Comparison of ENCODE assay signal across 20 cellular contexts in the genomic region with DNA sequence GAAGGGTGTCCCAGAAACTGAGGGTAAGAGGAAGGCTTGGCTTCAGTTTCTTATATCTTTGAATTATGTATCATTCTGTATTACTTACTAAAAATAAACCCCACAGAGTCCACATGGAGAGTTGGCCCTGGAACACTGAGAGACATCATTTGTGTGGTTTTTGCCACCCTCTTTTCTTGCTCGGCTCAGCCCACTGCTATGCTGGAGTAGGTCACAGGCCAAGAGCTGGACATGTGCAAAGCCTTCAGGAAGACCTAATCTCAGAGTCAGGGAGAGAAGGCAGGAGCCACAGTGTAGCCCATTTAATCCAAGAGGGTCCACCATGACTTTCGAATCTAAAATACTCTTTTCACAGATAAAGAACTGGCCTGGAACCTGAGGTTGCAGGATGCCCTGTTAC. TPM values are rescaled to one million over a fixed set of nuclear protein-coding genes. Genes with fewer than 3 reads are reported as not detected.
A peak's percentile ranks its signal among the peaks of the same experiment; 100 is the strongest.
DNase-seq lines count a peak whose midpoint lies in the region; ATAC-seq and TF ChIP-seq lines count a peak whose summit lies in the region.
"Had no signal": no experiment of that assay in that cellular context is flagged by ENCODE, and none has a peak within 500 bp of the region (broad histone marks: within the 10 kb centered on the region; RNA-seq: fewer than 3 reads in every experiment).

No MANE protein-coding gene starts in this region.

- ATAC-seq in right cardiac atrium (peak; percentile 32 to 58), HG03039 (IDR thresholded peaks at IDR 0.05; ENCODE audit: unreplicated experiment) (no peak)

- H3K4me3 ChIP-seq in right atrium auricular region, result no peak overlapping the region
- H3K4me3 ChIP-seq in right cardiac atrium (ENCODE audit: low read length), result no peak overlapping the region
- no peak overlapping the region for H3K4me3 ChIP-seq in sigmoid colon
- no peak overlapping the region for H3K4me3 ChIP-seq in SJCRH30
- H3K4me3 ChIP-seq: BLaER1, HAP-1, Peyer's patch had no signal

- peak overlapping the region; percentile 49 to 52 for H3K27ac ChIP-seq in right atrium auricular region
- H3K27ac ChIP-seq in right cardiac atrium (ENCODE audit: low read length), result peak overlapping the region; percentile 62
- peak overlapping the region; percentile 45 to 98 (median 66) for H3K27ac ChIP-seq in sigmoid colon
- no peak overlapping the region for H3K27ac ChIP-seq in SJCRH30
- H3K27ac ChIP-seq: BLaER1 had no signal

- H3K36me3 ChIP-seq in right atrium auricular region (no peaks in the 10 kb centered on the region), sigmoid colon (no peaks in the 10 kb centered on the region), SJCRH30 (no peaks in the 10 kb centered on the region)
- H3K36me3 ChIP-seq: BLaER1, HAP-1, Peyer's patch had no signal

- intact Hi-C loops in cardiac septum (cut with DNase I) (no loop called here), right cardiac atrium (cut with DNase I) (no loop called here), sigmoid colon (cut with DNase I) (no loop called here)

- H3K27me3 ChIP-seq in right atrium auricular region, result no peaks in the 10 kb centered on the region
- no peaks in the 10 kb centered on the region for H3K27me3 ChIP-seq in right cardiac atrium (ENCODE audit: control insufficient read depth, insufficient read depth)
- H3K27me3 ChIP-seq in sigmoid colon, result no peaks in the 10 kb centered on the region
- no peaks in the 10 kb centered on the region for H3K27me3 ChIP-seq in SJCRH30
- H3K27me3 ChIP-seq: BLaER1, Peyer's patch had no signal

- 56% methylated on average over 2 of the region's 2 CpGs for WGBS in right cardiac atrium
- 84 to 90% methylated on average over 2 of the region's 2 CpGs for WGBS in sigmoid colon, 2 donors

- H3K4me1 ChIP-seq in right atrium auricular region (peaks cover 0 to 52% of the 10 kb centered on the region in 2 donors), right cardiac atrium (ENCODE audit: control insufficient read depth, insufficient read depth, low read length) (peaks cover 2% of the 10 kb centered on the region), sigmoid colon (peaks cover 0 to 81% (median 65%) of the 10 kb centered on the region in 4 donors), SJCRH30 (peaks cover 7% of the 10 kb centered on the region; the same call in 1 of the 2 replicates)
- H3K4me1 ChIP-seq: HAP-1, Peyer's patch had no signal

- TF ChIP-seq EP300 in sigmoid colon (IDR thresholded peaks at IDR 0.05), result no peak

- no peak for TF ChIP-seq POLR2A in sigmoid colon (IDR thresholded peaks at IDR 0.05)

- DNase-seq in right atrium auricular region (ENCODE audit: low spot score) (no peak), cardiac septum (ENCODE audit: low spot score) (no peak), right cardiac atrium (no peak), sigmoid colon (no peak), NCI-H82 treated with DMSO at 0.1 percent for 48 hours (lab: John Stamatoyannopoulos, UW; ENCODE audit: unreplicated experiment) (no peak), SJCRH30 (no peak)
- DNase-seq: CD4-positive, CD25-positive, alpha-beta regulatory T cell; DND-41; GOT3; IMR-90; KG1; MM.1S; NCI-H1694; NCI-H446 treated with DMSO at 0.1 percent for 48 hours; NCI-H526; OCI-M1; Peyer's patch had no signal

- no peak for TF ChIP-seq CTCF in right atrium auricular region (IDR thresholded peaks at IDR 0.05)
- no peak for TF ChIP-seq CTCF in sigmoid colon (IDR thresholded peaks at IDR 0.05)

- H3K9me3 ChIP-seq in right atrium auricular region (no peaks in the 10 kb centered on the region), right cardiac atrium (ENCODE audit: control insufficient read depth, low read length) (no peaks in the 10 kb centered on the region), sigmoid colon (no peaks in the 10 kb centered on the region), SJCRH30 (replicated peaks) (no peaks in the 10 kb centered on the region; the same call in 1 of the 2 replicates)
- H3K9me3 ChIP-seq: BLaER1, HAP-1, Peyer's patch had no signal

RNA-seq across cellular contexts. Expression of a gene that starts 47.5 kb away (rescaled TPM):
- total RNA-seq in right atrium auricular region (10 to 100 TPM; 28.8 to 32.5 TPM), cardiac septum (3.6 TPM), right cardiac atrium (10 to 100 TPM; 12.2 to 18.1 (median 16.5) TPM), sigmoid colon (100 to 1,000 TPM in 3 of 4 donors, 10 to 100 TPM in 1; 89.9 to 167 (median 137) TPM)
- polyA plus RNA-seq in right cardiac atrium (11.5 TPM), sigmoid colon (1 to 10 TPM; 2.5 to 5.3 (median 4.2) TPM)
- total RNA-seq in SJCRH30 (2014; rRNA removed; shearing (Covaris generic)), result 7.2 and 9.0 TPM in 2 replicates
- polyA plus RNA-seq: CD4-positive, CD25-positive, alpha-beta regulatory T cell had no signal
